ENCODE assay signal across 8 cellular contexts in genomic region chr15:52139599-52140462, GRCh38. TPM values are rescaled to one million over a fixed set of nuclear protein-coding genes. Genes with fewer than 3 reads are reported as not detected.
DNase-seq lines count a peak whose midpoint lies in the region; ATAC-seq and TF ChIP-seq lines count a peak whose summit lies in the region.

No MANE protein-coding gene starts in this region.

- H3K27me3 ChIP-seq in IMR-90 (ENCODE audit: control insufficient read depth, insufficient read depth, low read length) = no peaks in the 10 kb centered on the region
- no peaks in the 10 kb centered on the region for H3K27me3 ChIP-seq in adrenal gland
- no peaks in the 10 kb centered on the region for H3K27me3 ChIP-seq in sigmoid colon

- peaks cover 21% of the 10 kb centered on the region for H3K4me1 ChIP-seq in IMR-90 (ENCODE audit: control insufficient read depth, insufficient read depth, low read length)
- H3K4me1 ChIP-seq in adrenal gland (replicated peaks in 1 of 2) = no peaks in the 10 kb centered on the region
- peaks cover 0 to 26% (median 18%) of the 10 kb centered on the region in 4 donors for H3K4me1 ChIP-seq in sigmoid colon

- peak overlapping the region; percentile 52 for H2AK9ac ChIP-seq in IMR-90 (replicated peaks; ENCODE audit: low read depth, low read length, poor library complexity)

- H3K4me2 ChIP-seq in IMR-90 (ENCODE audit: low read depth, low read length) = no peak overlapping the region

- ATAC-seq in IMR-90 (ENCODE audit: low read depth) = peak; percentile 47
- peak in 3 of 4 experiments; percentile 37 to 58 (median 46) for ATAC-seq in T-cell (replicated peaks in 1 of 4)
- ATAC-seq in left ventricle myocardium superior = peak; percentile 57

- intact Hi-C loops in IMR-90 (cut with micrococcal nuclease) (loop anchor here (1.0 to 2.0 kb wide), 2 partner anchors 119 to 158 kb away; no protein-coding TSS in a partner anchor), adrenal gland (cut with DNase I) (loop anchor here (10.0 kb wide), 2 partner anchors 55 to 155 kb away; no protein-coding TSS in a partner anchor), left ventricle myocardium superior (cut with micrococcal nuclease) (no loop called here), sigmoid colon (cut with DNase I) (loop anchor here (5.0 kb wide), 3 partner anchors 37 to 253 kb away; partner anchors contain the start of gene LEO1)

- no peak overlapping the region for H3K27ac ChIP-seq in IMR-90 (ENCODE audit: insufficient read depth, low read length)
- no peak overlapping the region for H3K27ac ChIP-seq in adrenal gland
- no peak overlapping the region for H3K27ac ChIP-seq in sigmoid colon

- H3K27ac Mint-ChIP-seq in T-cell = no peak overlapping the region

- POLR2A ChIA-PET in IMR-90 (lab: Charles Lee; ENCODE audit: unreplicated experiment) = no interaction called here
- POLR2A ChIA-PET in T-cell (lab: Charles Lee) = interaction anchor here in 1 of 2 donors (0.6 kb wide), 1 partner anchor 340 kb away, joined by 3 read pairs; no protein-coding TSS in a partner anchor

- H3K23ac ChIP-seq in IMR-90 (ENCODE audit: low read depth, low read length) = no peak overlapping the region

- H2BK120ac ChIP-seq in IMR-90 (ENCODE audit: low read depth, low read length) = peak overlapping the region; percentile 37; the same call in 1 of the 2 replicates

- peak overlapping the region; percentile 81 for H2AFZ ChIP-seq in IMR-90 (replicated peaks; ENCODE audit: low read length, poor library complexity)

- H3K9me3 ChIP-seq in IMR-90 (ENCODE audit: control insufficient read depth, insufficient read depth, low read length) = no peaks in the 10 kb centered on the region
- no peaks in the 10 kb centered on the region for H3K9me3 ChIP-seq in adrenal gland (replicated peaks in 1 of 3)
- H3K9me3 ChIP-seq in sigmoid colon = no peaks in the 10 kb centered on the region

- peak; percentile 55 for DNase-seq in NK-92 treated with Interleukin-12 subunit alpha and Interleukin-12 subunit beta, amount 100 ng/mL, for 24 hours (lab: John Stamatoyannopoulos, UW)
- DNase-seq in NK-92 (lab: John Stamatoyannopoulos, UW; ENCODE audit: unreplicated experiment) = no peak
- DNase-seq in IMR-90 = peak; percentile 62
- DNase-seq in T-cell = peak in 32 of 34 experiments; percentile 11 to 67 (median 52)
- DNase-seq in adrenal gland = peak; percentile 64 to 89 (median 78)
- peak; percentile 80 for DNase-seq in left ventricle myocardium superior
- DNase-seq in sigmoid colon = peak; percentile 85
- no peak for DNase-seq in NCI-H128 (lab: John Stamatoyannopoulos, UW; ENCODE audit: unreplicated experiment)

- H4K91ac ChIP-seq in IMR-90 (ENCODE audit: insufficient read depth, low read depth, low read length) = peak overlapping the region; percentile 57; the same call in 1 of the 2 replicates

- TF ChIP-seq CTCF in IMR-90 (conservative IDR thresholded peaks at IDR 0.05; ENCODE audit: low read depth, low read length) (peak; percentile 80), adrenal gland (IDR thresholded peaks at IDR 0.05) (peak; percentile 79 to 87 (median 83)), sigmoid colon (IDR thresholded peaks at IDR 0.05) (peak in 3 of 4 experiments; percentile 50 to 70 (median 60))

- peak overlapping the region; percentile 5 for H2BK5ac ChIP-seq in IMR-90 (ENCODE audit: low read depth, low read length, poor library complexity, severe bottlenecking)

- no peak overlapping the region for H4K5ac ChIP-seq in IMR-90 (ENCODE audit: low read depth, low read length)

- H3K4me3 Mint-ChIP-seq in T-cell = no peak overlapping the region

- no peaks in the 10 kb centered on the region for H3K9me3 Mint-ChIP-seq in T-cell

- dilution Hi-C loops in IMR-90 (cut with HindIII; ENCODE audit: low sequenced_read_pairs, unreplicated experiment) = no loop called here

- H3K18ac ChIP-seq in IMR-90 (ENCODE audit: low read depth, low read length) = no peak overlapping the region

- in situ Hi-C loops in IMR-90 (cut with MboI; ENCODE audit: low sequenced_read_pairs) = no loop called here

- peak; percentile 79 for TF ChIP-seq RAD21 in IMR-90 (IDR thresholded peaks at IDR 0.05; ENCODE audit: low read length)

- CTCF ChIA-PET in IMR-90 (lab: Yijun Ruan, JAX) = interaction anchor here (0.7 to 1.8 kb wide), 5 partner anchors 15 to 158 kb away, joined by 3 to 7 read pairs (median 4); no protein-coding TSS in a partner anchor
- CTCF ChIA-PET in T-cell (lab: Charles Lee) = interaction anchor here (0.8 to 1.6 kb wide), 4 partner anchors 25 to 88 kb away, joined by 3 to 9 read pairs (median 4); no protein-coding TSS in a partner anchor

- H2BK15ac ChIP-seq in IMR-90 (ENCODE audit: low read depth, low read length) = peak overlapping the region; percentile 31; the same call in 1 of the 3 replicates

- H3K36me3 Mint-ChIP-seq in T-cell = peaks cover 50% of the 10 kb centered on the region

- H3K79me1 ChIP-seq in IMR-90 (ENCODE audit: low read depth in 1 of 2, low read length in 2 of 2) = peaks cover 0 to 13% of the 10 kb centered on the region in 2 experiments; a peak in 2 of 4 replicates

- WGBS in IMR-90 (ENCODE audit: extremely low coverage in 2 of 2, insufficient read length in 1 of 2), 2 experiments = 61% methylated on average over 11 of the region's 17 CpGs; no CpG with 5 or more reads in 1 of the 2 experiments
- WGBS in adrenal gland, 4 donors = 58 to 69% (median 61%) methylated on average over 13 to 17 of the region's 17 CpGs
- WGBS in sigmoid colon, 2 donors = 52 to 65% methylated on average over 17 of the region's 17 CpGs

- no peaks in the 10 kb centered on the region for H3K27me3 Mint-ChIP-seq in T-cell

- H3K36me3 ChIP-seq in IMR-90 (ENCODE audit: control insufficient read depth, insufficient read depth, low read length) = peaks cover 8% of the 10 kb centered on the region; the same call in 1 of the 2 replicates
- no peaks in the 10 kb centered on the region for H3K36me3 ChIP-seq in adrenal gland (replicated peaks in 1 of 2)
- H3K36me3 ChIP-seq in sigmoid colon = peaks cover 0 to 5% (median 0%) of the 10 kb centered on the region in 4 donors

- peak overlapping the region; percentile 70; the same call in 1 of the 2 replicates for H2AK5ac ChIP-seq in IMR-90 (ENCODE audit: low read depth, low read length)

- no peaks in the 10 kb centered on the region for H4K20me1 ChIP-seq in IMR-90 (ENCODE audit: insufficient read depth, low read length)

- H3K4me3 ChIP-seq in IMR-90 (ENCODE audit: insufficient read depth, low read depth, low read length) = no peak overlapping the region
- H3K4me3 ChIP-seq in adrenal gland = no peak overlapping the region
- H3K4me3 ChIP-seq in sigmoid colon = no peak overlapping the region

- peak overlapping the region; percentile 42; the same call in 1 of the 2 replicates for H2BK20ac ChIP-seq in IMR-90 (ENCODE audit: low read depth, low read length)

- peak overlapping the region in 1 of 2 experiments; percentile 60; a peak in 2 of 4 replicates for H4K8ac ChIP-seq in IMR-90 (ENCODE audit: low read depth in 2 of 2, low read length in 2 of 2)

- no TSS peak for BruUV-seq in IMR-90 (replicated peaks; lab: Mats Ljungman, UMichigan)

- peak overlapping the region; percentile 75 for H3K4ac ChIP-seq in IMR-90 (ENCODE audit: low read depth, low read length)

- peaks cover 20% of the 10 kb centered on the region for H3K9me1 ChIP-seq in IMR-90 (ENCODE audit: insufficient read depth, low read length)

- H3K14ac ChIP-seq in IMR-90 (replicated peaks; ENCODE audit: low read depth, low read length) = peak overlapping the region; percentile 53

- H3K56ac ChIP-seq in IMR-90 (ENCODE audit: extremely low read depth, insufficient read depth, low read length) = no peak overlapping the region

- TF ChIP-seq EP300 in sigmoid colon (IDR thresholded peaks at IDR 0.05) = no peak

- TF ChIP-seq POLR2A in IMR-90 (IDR thresholded peaks at IDR 0.05; ENCODE audit: low read depth, low read length) (no peak), adrenal gland (IDR thresholded peaks at IDR 0.05) (no peak), sigmoid colon (IDR thresholded peaks at IDR 0.05) (no peak)

- no peak overlapping the region for H3K9ac ChIP-seq in IMR-90 (ENCODE audit: low read depth, low read length)

- peaks cover 24 to 38% (median 31%) of the 10 kb centered on the region in 3 donors for H3K4me1 Mint-ChIP-seq in T-cell

TF ChIP-seq in IMR-90, 13 proteins besides CTCF, POLR2A, EP300 and RAD21 (continues in another document):
- no peak for TF ChIP-seq MXI1 (IDR thresholded peaks at IDR 0.05; ENCODE audit: borderline replicate concordance, low read depth, low read length)
- no peak for TF ChIP-seq USF2 (IDR thresholded peaks at IDR 0.05; ENCODE audit: low read depth, low read length)
- TF ChIP-seq SMC3 (IDR thresholded peaks at IDR 0.05; ENCODE audit: low read depth, low read length) = peak; percentile 67

RNA-seq across cellular contexts. Expression of gene BCL2L10, which starts 27.3 kb away (rescaled TPM):
- total RNA-seq in IMR-90 (2012; rRNA removed) (not detected in 2 replicates), T-cell (under 1 TPM in 3 of 5 donors, not detected in 2; 0.20 to 0.44 (median 0.37) TPM), adrenal gland (1 to 10 TPM in 7 of 8 donors, under 1 TPM in 1; 0.91 to 9.9 (median 3.8) TPM), left ventricle myocardium superior (not detected), sigmoid colon (under 1 TPM in 1 of 4 donors, not detected in 3; 0.33 TPM)
- polyA plus RNA-seq in IMR-90 (2012; rRNA removed) (not detected in 2 replicates), adrenal gland (1 to 10 TPM; 2.0 to 2.5 (median 2.0) TPM), sigmoid colon (1 to 10 TPM in 2 of 3 donors, under 1 TPM in 1; 0.60 to 5.8 (median 1.5) TPM)
- 0.07 and 0.08 TPM in 2 replicates for polyA plus RNA-seq in IMR-90 (2012; cell fraction: cytosol; rRNA removed)
- polyA plus RNA-seq in IMR-90 (2012; cell fraction: nucleus; rRNA removed; ENCODE audit: low replicate concordance) = 0.10 and 0.31 TPM in 2 replicates

RNA-seq across cellular contexts. Expression of gene GNB5, which starts 51.4 kb away (rescaled TPM):
- total RNA-seq in IMR-90 (2012; rRNA removed) (33.2 and 33.9 TPM in 2 replicates), T-cell (10 to 100 TPM; 39.7 to 74.4 (median 54.7) TPM), adrenal gland (10 to 100 TPM; 12.1 to 60.7 (median 20.3) TPM), left ventricle myocardium superior (10.1 TPM), sigmoid colon (10 to 100 TPM; 31.9 to 39.9 (median 35.6) TPM)
- polyA plus RNA-seq in IMR-90 (2012; rRNA removed) (25.3 and 27.7 TPM in 2 replicates), adrenal gland (10 to 100 TPM; 10.1 to 19.5 (median 11.2) TPM), sigmoid colon (10 to 100 TPM in 1 of 3 donors, 1 to 10 TPM in 2; 7.8 to 16.5 (median 9.0) TPM)
- polyA plus RNA-seq in IMR-90 (2012; cell fraction: cytosol; rRNA removed) = 16.4 and 21.4 TPM in 2 replicates
- polyA plus RNA-seq in IMR-90 (2012; cell fraction: nucleus; rRNA removed; ENCODE audit: low replicate concordance) = 12.6 and 24.4 TPM in 2 replicates

Comparison
In these comparisons a context has a peak if more than half of its experiments do, and no peak if none do; other contexts are left out.
1. DNase-seq: peak in NK-92 treated with Interleukin-12 subunit alpha and Interleukin-12 subunit beta, amount 100 ng/mL, for 24 hours (single experiment), IMR-90 (single experiment), T-cell (32 of 34), adrenal gland (7 of 7), left ventricle myocardium superior (single experiment) and sigmoid colon (single experiment); none in NK-92 (single experiment) and NCI-H128 (single experiment).
2. Peak in every context shown above with its lines, with median percentiles within 50 percentile points of each other: ATAC-seq and CTCF ChIP-seq.